In genomic region chrX:136148391-136148790, GRCh38 we compare ENCODE assay signal across 9 cellular contexts. TPM values are rescaled to one million over a fixed set of nuclear protein-coding genes. Genes with fewer than 3 reads are reported as not detected.
A peak's percentile ranks its signal among the peaks of the same experiment; 100 is the strongest.
DNase-seq lines count a peak whose midpoint lies in the region; TF ChIP-seq lines count a peak whose summit lies in the region.
"Had no signal": no experiment of that assay in that cellular context is flagged by ENCODE, and none has a peak within 500 bp of the region (broad histone marks: within the 10 kb centered on the region; RNA-seq: fewer than 3 reads in every experiment).

No MANE protein-coding gene starts in this region.

- H3K36me3 ChIP-seq in ascending aorta (no peaks in the 10 kb centered on the region), kidney epithelial cell (ENCODE audit: control insufficient read depth, insufficient read depth, low read length) (no peaks in the 10 kb centered on the region), subcutaneous abdominal adipose tissue (ENCODE audit: control insufficient read depth in 5 of 5, insufficient read depth in 5 of 5, low read length in 5 of 5) (no peaks in the 10 kb centered on the region)
- H3K36me3 ChIP-seq: SJCRH30 had no signal

- peaks cover 21% of the 10 kb centered on the region for H3K27me3 Mint-ChIP-seq in T-helper 2 cell treated with Interferon-gamma antibody and Interleukin-4, amounts not matched to agents 5 μg/mL and 100 μg/mL, for 36 hours (ENCODE audit: low read depth)

- no peaks in the 10 kb centered on the region for H3K36me3 Mint-ChIP-seq in T-helper 2 cell treated with Interferon-gamma antibody and Interleukin-4, amounts not matched to agents 5 μg/mL and 100 μg/mL, for 36 hours (ENCODE audit: low read depth)

- H3K4me3 ChIP-seq in ascending aorta (peak overlapping the region; percentile 72 to 92), kidney epithelial cell (ENCODE audit: low read depth, low read length) (peak overlapping the region; percentile 53), subcutaneous abdominal adipose tissue (ENCODE audit: low read depth in 1 of 5, low read length in 5 of 5) (peak overlapping the region; percentile 50 to 75 (median 63))

- H3K27ac ChIP-seq in ascending aorta, result peak overlapping the region; percentile 94 to 97
- peak overlapping the region; percentile 59 for H3K27ac ChIP-seq in subcutaneous abdominal adipose tissue (ENCODE audit: low read depth, low read length)
- H3K27ac ChIP-seq: SJCRH30 had no signal

- H3K4me1 ChIP-seq in ascending aorta (no peaks in the 10 kb centered on the region), subcutaneous abdominal adipose tissue (ENCODE audit: control insufficient read depth in 5 of 5, insufficient read depth in 5 of 5, low read length in 5 of 5) (peaks cover 0 to 21% (median 8%) of the 10 kb centered on the region in 5 donors)
- H3K4me1 ChIP-seq: SJCRH30 had no signal

- H3K27ac Mint-ChIP-seq in T-helper 2 cell treated with Interferon-gamma antibody and Interleukin-4, amounts not matched to agents 5 μg/mL and 100 μg/mL, for 36 hours, result no peak overlapping the region

- intact Hi-C loops in ascending aorta (cut with DNase I), result loop anchor here (1.0 to 5.0 kb wide), 3 partner anchors 26 to 116 kb away; no protein-coding TSS in a partner anchor

- no peaks in the 10 kb centered on the region for H3K9me3 Mint-ChIP-seq in T-helper 2 cell treated with Interferon-gamma antibody and Interleukin-4, amounts not matched to agents 5 μg/mL and 100 μg/mL, for 36 hours

- in situ Hi-C loops in GM13977 (cut with MboI; ENCODE audit: low pct_unique_long_range_greater_than_20kb, low sequenced_read_pairs, unreplicated experiment), result no loop called here

- H3K9me3 ChIP-seq in ascending aorta (no peaks in the 10 kb centered on the region), subcutaneous abdominal adipose tissue (ENCODE audit: control insufficient read depth in 5 of 5, low read length in 5 of 5) (no peaks in the 10 kb centered on the region)
- H3K9me3 ChIP-seq: SJCRH30 had no signal

- H3K4me1 Mint-ChIP-seq in T-helper 2 cell treated with Interferon-gamma antibody and Interleukin-4, amounts not matched to agents 5 μg/mL and 100 μg/mL, for 36 hours (ENCODE audit: low read depth), result peaks cover 23% of the 10 kb centered on the region

- H3K27me3 ChIP-seq in ascending aorta (no peaks in the 10 kb centered on the region), kidney epithelial cell (ENCODE audit: control insufficient read depth, insufficient read depth, low read length) (peaks cover 3% of the 10 kb centered on the region), subcutaneous abdominal adipose tissue (ENCODE audit: control insufficient read depth in 5 of 5, insufficient read depth in 4 of 5, low read length in 5 of 5) (peaks cover 0 to 8% (median 0%) of the 10 kb centered on the region in 5 donors)
- H3K27me3 ChIP-seq: SJCRH30 had no signal

- TF ChIP-seq CTCF in ascending aorta (IDR thresholded peaks at IDR 0.05), result no peak
- TF ChIP-seq CTCF in kidney epithelial cell (IDR thresholded peaks at IDR 0.05; ENCODE audit: insufficient read depth, low read length, poor library complexity, severe bottlenecking), result no peak
- no peak for TF ChIP-seq CTCF in GM13977 (IDR thresholded peaks at IDR 0.05; ENCODE audit: extremely low read depth, insufficient read depth, missing control alignments)

- H3K4me3 Mint-ChIP-seq in T-helper 2 cell treated with Interferon-gamma antibody and Interleukin-4, amounts not matched to agents 5 μg/mL and 100 μg/mL, for 36 hours, result peak overlapping the region; percentile 61

- peak overlapping the region in 3 of 5 donors; percentile 6 to 56 (median 54) for H3K9ac ChIP-seq in subcutaneous abdominal adipose tissue (ENCODE audit: low read length in 5 of 5)

- no peak for DNase-seq in T-helper 2 cell treated with Interferon-gamma antibody and Interleukin-4, amounts not matched to agents 5 μg/mL and 100 μg/mL, for 36 hours (ENCODE audit: low spot score)
- no peak for DNase-seq in T-helper 2 cell
- DNase-seq in ascending aorta (ENCODE audit: low spot score in 2 of 2), result no peak
- DNase-seq in kidney epithelial cell (ENCODE audit: low read depth), result no peak
- DNase-seq in NCI-H1105 treated with DMSO at 0.1 percent for 48 hours (lab: John Stamatoyannopoulos, UW), result no peak
- DNase-seq in NCI-H2171 (lab: John Stamatoyannopoulos, UW), result no peak
- no peak for DNase-seq in GM13977 (ENCODE audit: low spot score)

RNA-seq across cellular contexts. Expression of gene FHL1, which starts 1.1 kb away (rescaled TPM):
- total RNA-seq in ascending aorta (850 TPM), kidney epithelial cell (37.3 and 42.0 TPM in 2 replicates)

Comparison
In these comparisons a context has a peak if more than half of its experiments do, and no peak if none do; other contexts are left out.
1. RNA of gene FHL1, which starts 1.1 kb away (total RNA-seq): 850 TPM in ascending aorta (single experiment); 37.3 to 42.0 TPM in kidney epithelial cell; every median in the first group is over 10 times any median in the second.
2. Peak in every context shown above with its lines, with median percentiles within 50 percentile points of each other: H3K4me3 ChIP-seq.